Comparison of ENCODE assay signal across 8 cellular contexts in the genomic region with DNA sequence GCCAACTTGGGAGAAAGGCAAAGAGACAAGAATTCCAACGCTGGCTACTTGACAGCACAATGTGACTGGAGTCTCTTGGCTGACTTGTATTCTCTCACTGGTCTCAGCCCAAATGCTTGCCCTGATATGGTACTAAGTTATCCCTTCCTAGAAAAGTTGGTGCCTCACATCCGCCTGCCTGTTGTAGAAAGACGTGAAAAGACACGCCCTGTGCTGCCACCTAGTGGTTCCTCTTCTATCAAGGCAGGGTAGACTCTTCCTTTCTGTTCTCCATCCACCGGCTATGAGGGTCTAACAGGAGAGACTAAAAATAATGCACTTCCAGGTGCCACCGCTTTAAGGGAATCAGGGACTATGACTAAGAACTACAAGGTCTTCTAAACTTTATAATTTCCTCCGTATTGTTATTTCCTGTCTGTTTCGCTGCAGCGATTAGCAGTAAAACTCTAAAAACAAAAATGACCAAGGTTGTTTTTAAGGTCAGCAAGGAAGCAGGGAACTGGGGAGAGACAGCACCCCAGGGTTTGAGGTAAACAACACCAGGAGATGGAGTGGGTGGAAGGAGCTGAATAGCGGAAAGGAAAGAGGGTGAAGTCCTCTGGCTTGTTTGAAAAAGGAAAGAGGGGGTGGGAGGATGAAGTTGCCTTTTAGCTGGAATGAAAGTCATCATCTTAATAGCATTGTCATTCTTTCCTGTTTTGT.
DNase-seq lines count a peak whose midpoint lies in the region; ATAC-seq and TF ChIP-seq lines count a peak whose summit lies in the region.

No MANE protein-coding gene starts in this region.

- no peaks in the 10 kb centered on the region for H3K27me3 Mint-ChIP-seq in CD4-positive, alpha-beta T cell

- H3K4me2 ChIP-seq in SK-N-SH (no peak overlapping the region), parathyroid adenoma (ENCODE audit: low read length) (peak overlapping the region; percentile 55)

- no peak for TF ChIP-seq EP300 in SK-N-SH (IDR thresholded peaks at IDR 0.05; ENCODE audit: borderline replicate concordance in 1 of 2, low read depth in 1 of 2, low read length in 1 of 2)

- H3K4me3 Mint-ChIP-seq in CD4-positive, alpha-beta T cell = peak overlapping the region; percentile 9

- peak; percentile 69 to 86 (median 83) for DNase-seq in CD4-positive, alpha-beta T cell
- peak; percentile 64 for DNase-seq in NCI-H1105 (lab: John Stamatoyannopoulos, UW)
- DNase-seq in SK-N-SH = peak; percentile 82
- peak; percentile 83 for DNase-seq in activated naive CD4-positive, alpha-beta T cell treated with anti-CD3 and anti-CD28 coated beads, Interleukin-2, amount 50 U/mL, for 16 hours
- DNase-seq in glomerular endothelial cell (ENCODE audit: extremely low read depth, low read depth, low spot score) = peak; percentile 97

- no peak overlapping the region for H3K27ac ChIP-seq in CD4-positive, alpha-beta T cell (ENCODE audit: low read depth, low read length)
- H3K27ac ChIP-seq in SK-N-SH (ENCODE audit: low read depth in 2 of 2, low read length in 1 of 2) (no peak overlapping the region), parathyroid adenoma (peak overlapping the region; percentile 95), thymus (ENCODE audit: low read depth) (peak overlapping the region; percentile 31)

- peak; percentile 98 for ATAC-seq in CD4-positive, alpha-beta T cell (ENCODE audit: poor library complexity)
- ATAC-seq in GM21723 (IDR thresholded peaks at IDR 0.05; ENCODE audit: unreplicated experiment) = peak; percentile 73

- H2AFZ ChIP-seq in SK-N-SH (ENCODE audit: low read depth) = peak overlapping the region; percentile 77
- H2AFZ ChIP-seq in parathyroid adenoma = peak overlapping the region; percentile 54

- POLR2A ChIA-PET in CD4-positive, alpha-beta T cell (lab: Charles Lee) = interaction anchor here (0.9 to 2.2 kb wide), 6 partner anchors 9 to 130 kb away, joined by 3 to 12 read pairs (median 6); a partner anchor contains a TSS
- POLR2A ChIA-PET in SK-N-SH (lab: Yijun Ruan, JAX) = no interaction called here

- no peaks in the 10 kb centered on the region for H3K27me3 ChIP-seq in CD4-positive, alpha-beta T cell (ENCODE audit: control insufficient read depth, insufficient read depth, low read length)
- H3K27me3 ChIP-seq in SK-N-SH (ENCODE audit: insufficient read depth) = no peaks in the 10 kb centered on the region
- no peaks in the 10 kb centered on the region for H3K27me3 ChIP-seq in parathyroid adenoma (ENCODE audit: control insufficient read depth, insufficient read depth, low read length)
- no peaks in the 10 kb centered on the region for H3K27me3 ChIP-seq in thymus (ENCODE audit: control insufficient read depth, insufficient read depth)

- H3K4me1 Mint-ChIP-seq in CD4-positive, alpha-beta T cell (ENCODE audit: low read depth) = peaks cover 19% of the 10 kb centered on the region

- no peaks in the 10 kb centered on the region for H4K20me1 ChIP-seq in SK-N-SH (ENCODE audit: insufficient read depth)

- no peaks in the 10 kb centered on the region for H3K9me2 ChIP-seq in SK-N-SH

- H3K36me3 ChIP-seq in SK-N-SH (replicated peaks in 1 of 2; ENCODE audit: control insufficient read depth in 1 of 2, insufficient read depth in 2 of 2, low read length in 1 of 2) (no peaks in the 10 kb centered on the region), parathyroid adenoma (ENCODE audit: control insufficient read depth, insufficient read depth, low read length) (no peaks in the 10 kb centered on the region), thymus (ENCODE audit: control insufficient read depth, insufficient read depth) (no peaks in the 10 kb centered on the region)

- TF ChIP-seq RAD21 in SK-N-SH (IDR thresholded peaks at IDR 0.05; ENCODE audit: low read length) = peak; percentile 100

- WGBS in SK-N-SH (ENCODE audit: low lambda C conversion rate) = 27% methylated on average over 10 of the region's 10 CpGs
- WGBS in thymus = 17% methylated on average over 10 of the region's 10 CpGs

- no peaks in the 10 kb centered on the region for H3K9me3 ChIP-seq in CD4-positive, alpha-beta T cell (ENCODE audit: control insufficient read depth, low read length)
- H3K9me3 ChIP-seq in SK-N-SH (no peaks in the 10 kb centered on the region), parathyroid adenoma (ENCODE audit: control insufficient read depth, low read length) (no peaks in the 10 kb centered on the region), thymus (ENCODE audit: control insufficient read depth) (no peaks in the 10 kb centered on the region)

- H3F3A ChIP-seq in SK-N-SH (replicated peaks; ENCODE audit: insufficient read depth) = no peaks in the 10 kb centered on the region

- peak; percentile 87 for TF ChIP-seq CTCF in CD4-positive, alpha-beta T cell (IDR thresholded peaks at IDR 0.05)
- TF ChIP-seq CTCF in SK-N-SH (IDR thresholded peaks at IDR 0.05) = peak; percentile 99
- peak; percentile 91 for TF ChIP-seq CTCF in parathyroid adenoma (IDR thresholded peaks at IDR 0.05)

- no peak overlapping the region for H3K4me3 ChIP-seq in SK-N-SH (ENCODE audit: low read depth in 2 of 2, low read length in 1 of 2)
- H3K4me3 ChIP-seq in parathyroid adenoma (ENCODE audit: low read depth, low read length) = peak overlapping the region; percentile 35
- no peak overlapping the region for H3K4me3 ChIP-seq in thymus (ENCODE audit: low read length)

- H3K9ac ChIP-seq in SK-N-SH (no peak overlapping the region), parathyroid adenoma (no peak overlapping the region)

- peaks cover 0 to 4% of the 10 kb centered on the region in 2 experiments; a peak in 1 of 4 replicates for H3K4me1 ChIP-seq in SK-N-SH (ENCODE audit: control insufficient read depth in 1 of 2, insufficient read depth in 2 of 2, low read depth in 1 of 2, low read length in 1 of 2)
- peaks cover 37% of the 10 kb centered on the region for H3K4me1 ChIP-seq in parathyroid adenoma
- H3K4me1 ChIP-seq in thymus (ENCODE audit: control insufficient read depth, insufficient read depth, low read length) = no peaks in the 10 kb centered on the region

- intact Hi-C loops in CD4-positive, alpha-beta T cell (cut with DNase I, micrococcal nuclease) = loop anchor here (1.0 to 10.0 kb wide), 6 partner anchors 76 to 221 kb away; a partner anchor contains a TSS

- no peaks in the 10 kb centered on the region for H3K36me3 Mint-ChIP-seq in CD4-positive, alpha-beta T cell (ENCODE audit: low read depth)

- CTCF ChIA-PET in CD4-positive, alpha-beta T cell (lab: Charles Lee) = interaction anchor here (0.7 to 6.0 kb wide), 7 partner anchors 9 to 130 kb away, joined by 3 to 46 read pairs (median 4); no protein-coding TSS in a partner anchor
- CTCF ChIA-PET in SK-N-SH (lab: Yijun Ruan, JAX) = interaction anchor here (0.6 to 27.0 kb wide), 55 partner anchors 9 to 230 kb away, joined by 3 to 569 read pairs (median 5); a partner anchor contains a TSS

- H3K27ac Mint-ChIP-seq in CD4-positive, alpha-beta T cell = peak overlapping the region; percentile 1

- no peaks in the 10 kb centered on the region for H3K9me3 Mint-ChIP-seq in CD4-positive, alpha-beta T cell

- H3K79me2 ChIP-seq in SK-N-SH (ENCODE audit: insufficient read depth) (no peaks in the 10 kb centered on the region), parathyroid adenoma (no peaks in the 10 kb centered on the region)

TF ChIP-seq in SK-N-SH, 30 proteins besides CTCF, POLR2A, EP300 and RAD21:
- TF ChIP-seq NRF1 (IDR thresholded peaks at IDR 0.05; ENCODE audit: low read depth, low read length) = peak; percentile 19; the same call in 1 of the 2 replicates
- no peak for TF ChIP-seq JUND (IDR thresholded peaks at IDR 0.05)
- TF ChIP-seq RCOR1 (IDR thresholded peaks at IDR 0.05; ENCODE audit: low read length) = no peak
- TF ChIP-seq SMC3 (IDR thresholded peaks at IDR 0.05; ENCODE audit: low read depth, low read length) = peak; percentile 99
- 0 out of 2 replicates have a peak, but pooled peaks have one; percentile 30 for TF ChIP-seq SIN3A (IDR thresholded peaks at IDR 0.05; ENCODE audit: borderline replicate concordance, low read depth, low read length)
- peak; percentile 66 for TF ChIP-seq CHD2 (IDR thresholded peaks at IDR 0.05; ENCODE audit: low read length, partially characterized antibody)
- no peak for TF ChIP-seq ELF1 (IDR thresholded peaks at IDR 0.05)

Comparison
In these comparisons a context has a peak if more than half of its experiments do, and no peak if none do; other contexts are left out.
1. H3K27ac ChIP-seq: peak in parathyroid adenoma (single experiment) and thymus (single experiment); none in CD4-positive, alpha-beta T cell (single experiment) and SK-N-SH (0 of 2).
2. Peak in every context shown above with its lines, with median percentiles within 50 percentile points of each other: DNase-seq and CTCF ChIP-seq.